ENCODE assay signal across 19 cellular contexts in the genomic region with DNA sequence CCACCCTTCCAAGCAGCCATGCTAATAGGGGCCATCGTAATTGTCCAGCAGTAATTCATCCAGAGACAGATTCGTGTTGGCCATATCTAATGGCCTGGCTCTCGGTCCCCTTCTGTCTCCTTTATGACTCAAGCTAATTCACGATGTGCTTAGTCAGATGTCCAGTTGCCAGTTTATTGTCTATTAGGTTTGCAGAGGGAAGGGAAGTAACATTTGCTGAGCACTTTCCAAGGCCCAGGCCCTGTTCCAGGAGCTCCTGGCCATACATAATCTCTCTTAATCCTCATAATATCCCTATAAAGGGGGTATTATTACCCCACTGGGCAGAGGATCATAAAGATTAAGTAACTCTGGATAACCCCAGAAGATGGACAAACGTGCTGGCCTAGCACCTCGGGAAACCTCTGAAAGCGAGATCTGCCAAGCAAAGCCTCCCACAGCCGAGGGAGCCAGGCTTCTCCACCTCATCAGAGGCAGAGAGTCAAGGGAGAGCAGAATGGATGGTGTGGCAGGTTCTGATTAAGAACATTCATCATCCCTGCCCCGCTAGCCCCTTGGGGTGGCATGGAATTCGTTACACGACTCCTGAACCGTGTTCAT.
DNase-seq lines count a peak whose midpoint lies in the region; ATAC-seq, FAIRE-seq and TF ChIP-seq lines count a peak whose summit lies in the region.
"Had no signal": no experiment of that assay in that cellular context is flagged by ENCODE, and none has a peak within 500 bp of the region (broad histone marks: within the 10 kb centered on the region; RNA-seq: fewer than 3 reads in every experiment).

No MANE protein-coding gene starts in this region.

- peak; percentile 35 for ATAC-seq in aorta (ENCODE audit: low FRiP score)
- ATAC-seq in GM18519 (IDR thresholded peaks at IDR 0.05; ENCODE audit: low FRiP score, unreplicated experiment): no peak
- ATAC-seq: effector memory CD8-positive, alpha-beta T cell; left colon; stimulated activated effector memory CD8-positive, alpha-beta T cell treated with anti-CD3 and anti-CD28 coated beads, Interleukin-12 subunit alpha, Interleukin-12 subunit beta, amount 100 ng/mL, for 72 hours had no signal

- peak overlapping the region; percentile 13 for H2AFZ ChIP-seq in endothelial cell of umbilical vein (ENCODE audit: low read depth, low read length)
- H2AFZ ChIP-seq: parathyroid adenoma had no signal

- DNase-seq in NCI-H82 (lab: John Stamatoyannopoulos, UW): peak; percentile 58
- DNase-seq in endothelial cell of umbilical vein (ENCODE audit: low read depth, low spot score): peak; percentile 67
- DNase-seq in aorta: no peak
- no peak for DNase-seq in NCI-H1694 (lab: John Stamatoyannopoulos, UW)
- no peak for DNase-seq in GOT3 (lab: John Stamatoyannopoulos, UW)
- DNase-seq: activated CD4-positive, CD25-positive, alpha-beta regulatory T cell; activated naive CD8-positive, alpha-beta T cell treated with anti-CD3 and anti-CD28 coated beads, Interleukin-2, amount 10 ng/mL, durations not matched to agents 7 days and 5 days; effector memory CD8-positive, alpha-beta T cell; H7; left colon; NCI-H2029 had no signal

- dilution Hi-C loops in endothelial cell of umbilical vein (cut with MboI; ENCODE audit: extremely low pct_ligation_motif_present, low sequenced_read_pairs): no loop called here

- no peak for TF ChIP-seq POLR2A in endothelial cell of umbilical vein (IDR thresholded peaks at IDR 0.05; ENCODE audit: low read depth, low read length)

- BruUV-seq in endothelial cell of umbilical vein (replicated peaks; lab: Mats Ljungman, UMichigan): no TSS peak

- peaks cover 57% of the 10 kb centered on the region for H3K4me1 ChIP-seq in endothelial cell of umbilical vein (ENCODE audit: control insufficient read depth, extremely low read depth, insufficient read depth, low read length)
- peaks cover 5% of the 10 kb centered on the region for H3K4me1 ChIP-seq in mesodermal cell (ENCODE audit: control insufficient read depth, insufficient read depth, low read length, poor library complexity, severe bottlenecking)
- peaks cover 0 to 2% of the 10 kb centered on the region in 2 donors for H3K4me1 ChIP-seq in aorta (ENCODE audit: control insufficient read depth in 1 of 2, insufficient read depth in 2 of 2, low read length in 2 of 2)
- H3K4me1 ChIP-seq: parathyroid adenoma, SJSA1 had no signal

- FAIRE-seq in endothelial cell of umbilical vein (lab: Jason Lieb, UNC): peak; percentile 93
- FAIRE-seq: GM18507 had no signal

- intact Hi-C loops in endothelial cell of umbilical vein (cut with micrococcal nuclease): no loop called here
- intact Hi-C loops in aorta (cut with DNase I): loop anchor here in 1 of 2 donors (5.0 kb wide), 1 partner anchor 70 kb away; no protein-coding TSS in a partner anchor

- H3K27ac ChIP-seq in endothelial cell of umbilical vein (ENCODE audit: insufficient read depth, low read depth, low read length) (peak overlapping the region; percentile 52), mesodermal cell (ENCODE audit: low read depth, low read length, severe bottlenecking) (peak overlapping the region; percentile 29), aorta (ENCODE audit: low read depth in 1 of 2, low read length in 2 of 2) (no peak overlapping the region)
- H3K27ac ChIP-seq: BLaER1 treated with 17β-estradiol and CSF1 and Interleukin-3, amounts not matched to agents 10 nM and 100 nM; parathyroid adenoma; SJSA1; tibial nerve had no signal

- H3K4me2 ChIP-seq in endothelial cell of umbilical vein (ENCODE audit: insufficient read depth, low read length): no peak overlapping the region
- H3K4me2 ChIP-seq: BLaER1 treated with 17β-estradiol and CSF1 and Interleukin-3, amounts not matched to agents 10 nM and 100 nM had no signal

- no peak overlapping the region for H3K9ac ChIP-seq in endothelial cell of umbilical vein (replicated peaks; ENCODE audit: extremely low read depth, insufficient read depth, low read length)
- H3K9ac ChIP-seq: BLaER1 treated with 17β-estradiol and CSF1 and Interleukin-3, amounts not matched to agents 10 nM and 100 nM; parathyroid adenoma had no signal

- no peaks in the 10 kb centered on the region for H3K79me2 ChIP-seq in endothelial cell of umbilical vein (ENCODE audit: control insufficient read depth, insufficient read depth, low read length)
- H3K79me2 ChIP-seq: parathyroid adenoma had no signal

- H3K27me3 ChIP-seq in endothelial cell of umbilical vein (ENCODE audit: control insufficient read depth in 2 of 2, insufficient read depth in 2 of 2, low read length in 2 of 2) (no peaks in the 10 kb centered on the region), aorta (ENCODE audit: control insufficient read depth in 1 of 2, insufficient read depth in 2 of 2, low read length in 1 of 2) (no peaks in the 10 kb centered on the region)
- H3K27me3 ChIP-seq: BLaER1 treated with 17β-estradiol and CSF1 and Interleukin-3, amounts not matched to agents 10 nM and 100 nM; SJSA1; tibial nerve had no signal

- H3K4me3 ChIP-seq in endothelial cell of umbilical vein (replicated peaks in 1 of 3; ENCODE audit: insufficient read depth in 1 of 3, low read depth in 1 of 3, low read length in 3 of 3): no peak overlapping the region
- no peak overlapping the region for H3K4me3 ChIP-seq in mesodermal cell (ENCODE audit: extremely low read depth, insufficient read depth, low read length, poor library complexity, severe bottlenecking)
- H3K4me3 ChIP-seq in aorta (ENCODE audit: low read length in 2 of 2): no peak overlapping the region
- H3K4me3 ChIP-seq: BLaER1 treated with 17β-estradiol and CSF1 and Interleukin-3, amounts not matched to agents 10 nM and 100 nM; SJSA1; tibial nerve had no signal

- H4K20me1 ChIP-seq in endothelial cell of umbilical vein (replicated peaks; ENCODE audit: control insufficient read depth, extremely low read depth, insufficient read depth, low read length): no peaks in the 10 kb centered on the region
- H4K20me1 ChIP-seq: BLaER1 treated with 17β-estradiol and CSF1 and Interleukin-3, amounts not matched to agents 10 nM and 100 nM had no signal

- no peak for TF ChIP-seq CTCF in endothelial cell of umbilical vein (IDR thresholded peaks at IDR 0.05; ENCODE audit: extremely low read depth in 1 of 2, insufficient read depth in 1 of 2, low read depth in 1 of 2, low read length in 2 of 2)

- POLR2A ChIA-PET in endothelial cell of umbilical vein (lab: Charles Lee): no interaction called here

- H3K36me3 ChIP-seq in endothelial cell of umbilical vein (ENCODE audit: control insufficient read depth in 2 of 2, extremely low read depth in 1 of 2, insufficient read depth in 2 of 2, low read length in 2 of 2): no peaks in the 10 kb centered on the region
- no peaks in the 10 kb centered on the region for H3K36me3 ChIP-seq in mesodermal cell (ENCODE audit: control insufficient read depth, insufficient read depth, low read length)
- H3K36me3 ChIP-seq in aorta (ENCODE audit: control insufficient read depth in 1 of 2, insufficient read depth in 2 of 2, low read length in 1 of 2): no peaks in the 10 kb centered on the region
- H3K36me3 ChIP-seq: BLaER1 treated with 17β-estradiol and CSF1 and Interleukin-3, amounts not matched to agents 10 nM and 100 nM; SJSA1; tibial nerve had no signal

- WGBS in mesodermal cell (ENCODE audit: insufficient coverage in 2 of 2), 2 experiments: 83 to 87% methylated on average over 11 of the region's 12 CpGs
- WGBS in aorta, 2 donors: 8 to 27% methylated on average over 12 of the region's 12 CpGs

- H3K9me3 ChIP-seq in endothelial cell of umbilical vein (replicated peaks; ENCODE audit: control insufficient read depth, insufficient read depth, low read length): no peaks in the 10 kb centered on the region
- H3K9me3 ChIP-seq in mesodermal cell (ENCODE audit: control insufficient read depth, low read length): no peaks in the 10 kb centered on the region
- H3K9me3 ChIP-seq in aorta (ENCODE audit: control insufficient read depth, low read length): no peaks in the 10 kb centered on the region
- H3K9me3 ChIP-seq: SJSA1, tibial nerve had no signal

- CTCF ChIA-PET in endothelial cell of umbilical vein (lab: Charles Lee): interaction anchor here (0.7 to 1.7 kb wide), 5 partner anchors 12 to 158 kb away, joined by 3 to 6 read pairs (median 4); no protein-coding TSS in a partner anchor

- no peaks in the 10 kb centered on the region for H3K9me1 ChIP-seq in endothelial cell of umbilical vein (replicated peaks; ENCODE audit: control insufficient read depth, extremely low read depth, insufficient read depth, low read length)

TF ChIP-seq in endothelial cell of umbilical vein, 7 proteins besides CTCF, POLR2A, EP300 and RAD21:
- TF ChIP-seq JUN (IDR thresholded peaks at IDR 0.05; ENCODE audit: borderline replicate concordance, insufficient read depth, insufficient read length, low read depth) (no peak), GATA2 (IDR thresholded peaks at IDR 0.05; ENCODE audit: insufficient read depth, insufficient read length, low read depth, low read length) (no peak), FOS (IDR thresholded peaks at IDR 0.05; ENCODE audit: borderline replicate concordance, insufficient read depth, low read length) (peak; percentile 61), MYC (IDR thresholded peaks at IDR 0.05; ENCODE audit: low read depth, low read length) (no peak), POLR2AphosphoS5 (IDR thresholded peaks at IDR 0.05; ENCODE audit: insufficient read depth, low read depth, low read length) (no peak), EZH2 (IDR thresholded peaks at IDR 0.05; ENCODE audit: borderline replicate concordance, low read depth, low read length, severe bottlenecking) (no peak)

Comparison
In these comparisons a context has a peak if more than half of its experiments do, and no peak if none do; other contexts are left out.
1. DNase-seq: peak in NCI-H82 (single experiment) and endothelial cell of umbilical vein (single experiment); none in aorta (0 of 2), NCI-H1694 (single experiment) and GOT3 (single experiment).
2. H3K27ac ChIP-seq: peak in endothelial cell of umbilical vein (single experiment) and mesodermal cell (single experiment); none in aorta (0 of 2).